1 cellular context compared by ENCODE assay signal in genomic region chr12:120640840-120641833, GRCh38.
TF ChIP-seq lines count a peak whose summit lies in the region.

No MANE protein-coding gene starts in this region.

TF ChIP-seq in WTC11, 78 proteins besides CTCF, POLR2A, EP300 and RAD21 (continued from another document):
- TF ChIP-seq ZNF532 (CRISPR knock-in tag; IDR thresholded peaks at IDR 0.05; ENCODE audit: borderline replicate concordance) (no peak), ZNF317 (CRISPR knock-in tag; IDR thresholded peaks at IDR 0.05; ENCODE audit: borderline replicate concordance, low read depth) (no peak), ATF1 (CRISPR knock-in tag; IDR thresholded peaks at IDR 0.05) (no peak), ZNF281 (CRISPR knock-in tag; IDR thresholded peaks at IDR 0.05) (no peak), GABPB1 (CRISPR knock-in tag; IDR thresholded peaks at IDR 0.05) (no peak), SP1 (CRISPR knock-in tag; conservative IDR thresholded peaks at IDR 0.05) (peak; percentile 65)
